In genomic region chr17:47831934-47832327, GRCh38 we compare ENCODE assay signal across 9 cellular contexts. TPM values are rescaled to one million over a fixed set of nuclear protein-coding genes. Genes with fewer than 3 reads are reported as not detected.
A peak's percentile ranks its signal among the peaks of the same experiment; 100 is the strongest.
DNase-seq lines count a peak whose midpoint lies in the region; ATAC-seq, FAIRE-seq and TF ChIP-seq lines count a peak whose summit lies in the region.
"Had no signal": no experiment of that assay in that cellular context is flagged by ENCODE, and none has a peak within 500 bp of the region (broad histone marks: within the 10 kb centered on the region; RNA-seq: fewer than 3 reads in every experiment).

No MANE protein-coding gene starts in this region.

- H3K9me2 ChIP-seq in OCI-LY1 (ENCODE audit: low read depth, low read length): no peaks in the 10 kb centered on the region

- H3K4me3 ChIP-seq in OCI-LY1 (ENCODE audit: low read depth, low read length, poor library complexity, severe bottlenecking): peak overlapping the region; percentile 93
- H3K4me3 ChIP-seq in H1 (ENCODE audit: extremely low read depth in 1 of 4, insufficient read depth in 2 of 4, low read depth in 3 of 4, low read length in 4 of 4): peak overlapping the region in 3 of 4 experiments; percentile 86 to 99 (median 98); a peak in 4 of 8 replicates

- H3K36me3 ChIP-seq in OCI-LY1 (ENCODE audit: insufficient read depth, low read length) (peaks cover 15% of the 10 kb centered on the region), H1 (ENCODE audit: control insufficient read depth in 2 of 4, insufficient read depth in 4 of 4, low read length in 3 of 4) (peaks cover 2 to 18% (median 12%) of the 10 kb centered on the region in 4 experiments; a peak in 7 of 8 replicates)

- H3K36me3 Mint-ChIP-seq in nephron (ENCODE audit: low read depth): peaks cover 16% of the 10 kb centered on the region

- no peak overlapping the region for H2BK20ac ChIP-seq in H1 (ENCODE audit: low read length)

- H4K20me1 ChIP-seq in OCI-LY1 (ENCODE audit: insufficient read depth, low read length) (no peaks in the 10 kb centered on the region), H1 (replicated peaks in 1 of 2; ENCODE audit: control insufficient read depth in 1 of 2, insufficient read depth in 2 of 2, low read length in 2 of 2) (no peaks in the 10 kb centered on the region)

- no peak overlapping the region for H2BK5ac ChIP-seq in H1 (ENCODE audit: low read depth, low read length)

- H2BK12ac ChIP-seq in H1 (ENCODE audit: low read depth, low read length): no peak overlapping the region

- H3K79me2 ChIP-seq in OCI-LY1 (ENCODE audit: insufficient read depth, low read length) (peaks cover 6% of the 10 kb centered on the region), H1 (ENCODE audit: control insufficient read depth in 1 of 2, insufficient read depth in 2 of 2, low read length in 2 of 2) (peaks cover 2 to 14% of the 10 kb centered on the region in 2 experiments)

- DNase-seq in GM12891 (ENCODE audit: insufficient read length, low spot score) (no peak), H1 (ENCODE audit: low read depth in 1 of 2, low spot score in 2 of 2) (no peak), NCI-H1436 (lab: John Stamatoyannopoulos, UW) (no peak), NCI-H748 (lab: John Stamatoyannopoulos, UW; ENCODE audit: unreplicated experiment) (no peak)

- no peak for TF ChIP-seq RAD21 in H1 (IDR thresholded peaks at IDR 0.05 in 1 of 2, conservative IDR thresholded peaks at IDR 0.05 in 1 of 2; ENCODE audit: low read depth in 2 of 2, low read length in 2 of 2)

- H2AFZ ChIP-seq in OCI-LY1 (ENCODE audit: low read length) (0 out of 2 replicates have a peak overlapping the region, but pooled peaks have one; percentile 52), H1 (ENCODE audit: low read length) (no peak overlapping the region)

- no peak overlapping the region for H2BK120ac ChIP-seq in H1 (replicated peaks; ENCODE audit: low read depth, low read length)

- no peaks in the 10 kb centered on the region for H3K9me3 ChIP-seq in OCI-LY1 (ENCODE audit: low read length)
- no peaks in the 10 kb centered on the region for H3K9me3 ChIP-seq in H1 (ENCODE audit: insufficient read depth in 2 of 2, low read depth in 1 of 2, low read length in 1 of 2)

- H3K4ac ChIP-seq in H1 (replicated peaks; ENCODE audit: insufficient read length, low read depth, low read length): no peak overlapping the region

- CTCF ChIA-PET in H1 (lab: Charles Lee; ENCODE audit: partially characterized antibody): interaction anchor here (1.0 to 3.0 kb wide), 8 partner anchors 9 to 114 kb away, joined by 3 to 21 read pairs (median 4); partner anchors contain the start of gene SCRN2

- WGBS in H1 (ENCODE audit: extremely low coverage in 1 of 2, insufficient coverage in 1 of 2, insufficient read length in 1 of 2, insufficient replicate concordance in 2 of 2, low coverage in 1 of 2, low lambda C conversion rate in 2 of 2, missing lambda C conversion rate in 1 of 2), 2 experiments: 22% methylated on average over 7 of the region's 7 CpGs; no CpG with 5 or more reads in 1 of the 2 experiments

- H4K5ac ChIP-seq in H1 (ENCODE audit: insufficient read length, low read depth, low read length): no peak overlapping the region

- H3K56ac ChIP-seq in H1 (replicated peaks; ENCODE audit: insufficient read length, low read depth, low read length): peak overlapping the region; percentile 1

- peaks cover 15% of the 10 kb centered on the region for H3K4me1 Mint-ChIP-seq in nephron

- H3K23me2 ChIP-seq in H1 (ENCODE audit: low read depth, low read length): peaks cover 3% of the 10 kb centered on the region; the same call in 1 of the 2 replicates

- H2AK5ac ChIP-seq in H1 (ENCODE audit: low read depth, low read length): no peak overlapping the region

- H3F3A ChIP-seq in OCI-LY1 (ENCODE audit: insufficient read depth, low read length): no peaks in the 10 kb centered on the region

- no peaks in the 10 kb centered on the region for H3K79me1 ChIP-seq in H1 (ENCODE audit: low read depth, low read length)

- no peak overlapping the region for H3K14ac ChIP-seq in H1 (ENCODE audit: insufficient read length)

- no peak overlapping the region for H4K8ac ChIP-seq in H1 (ENCODE audit: extremely low read depth, insufficient read depth, low read length)

- H3K18ac ChIP-seq in H1 (ENCODE audit: extremely low read depth, low read length): no peak overlapping the region

- TF ChIP-seq POLR2A in GM12891 (IDR thresholded peaks at IDR 0.05; ENCODE audit: low read depth, low read length): no peak
- TF ChIP-seq POLR2A in H1 (IDR thresholded peaks at IDR 0.05; ENCODE audit: control extremely low read depth in 1 of 2, low read depth in 2 of 2, low read length in 2 of 2): no peak; a peak in 1 of 3 replicates

- no peaks in the 10 kb centered on the region for H3K9me3 Mint-ChIP-seq in nephron

- TF ChIP-seq CTCF in OCI-LY1 (IDR thresholded peaks at IDR 0.05; ENCODE audit: low read length) (no peak), H1 (IDR thresholded peaks at IDR 0.05; ENCODE audit: control extremely low read depth in 1 of 3, insufficient read depth in 1 of 3, low read depth in 1 of 3, low read length in 3 of 3) (no peak), nephron (IDR thresholded peaks at IDR 0.05; ENCODE audit: unreplicated experiment in 3 of 3) (no peak)

- H3K27ac Mint-ChIP-seq in nephron: peak overlapping the region; percentile 52 to 92 (median 90)

- POLR2A ChIA-PET in H1 (lab: Charles Lee; ENCODE audit: partially characterized antibody): interaction anchor here (0.7 to 2.8 kb wide), 12 partner anchors 9 to 156 kb away, joined by 3 to 10 read pairs (median 4); partner anchors contain the start of genes OSBPL7, PRR15L, SCRN2 and SP2

- H2BK15ac ChIP-seq in H1 (ENCODE audit: low read length): no peak overlapping the region

- no peak overlapping the region for H3K23ac ChIP-seq in H1 (ENCODE audit: insufficient read length)

- FAIRE-seq in GM12891 (lab: Jason Lieb, UNC) (no peak), H1 (lab: Jason Lieb, UNC) (no peak)

- H3K9ac ChIP-seq in OCI-LY1 (ENCODE audit: low read length): peak overlapping the region; percentile 73
- no peak overlapping the region for H3K9ac ChIP-seq in H1 (replicated peaks in 1 of 4; ENCODE audit: extremely low read depth in 1 of 4, low read depth in 3 of 4, low read length in 3 of 4)

- H3K4me2 ChIP-seq in OCI-LY1 (ENCODE audit: low read length): peak overlapping the region; percentile 92
- peak overlapping the region; percentile 68 to 93 for H3K4me2 ChIP-seq in H1 (ENCODE audit: insufficient read depth in 1 of 2, low read depth in 2 of 2, low read length in 2 of 2)

- H3K4me1 ChIP-seq in OCI-LY1 (ENCODE audit: insufficient read depth, low read length, severe bottlenecking) (peaks cover 22% of the 10 kb centered on the region), H1 (replicated peaks in 1 of 4; ENCODE audit: control insufficient read depth in 3 of 4, insufficient read depth in 4 of 4, low read length in 3 of 4) (peaks cover 0 to 6% (median 2%) of the 10 kb centered on the region in 4 experiments; a peak in 4 of 7 replicates)

- no peaks in the 10 kb centered on the region for H3K27me3 Mint-ChIP-seq in nephron (ENCODE audit: low read depth)

- H3K27ac ChIP-seq in OCI-LY1 (ENCODE audit: low read depth, low read length, poor library complexity, severe bottlenecking) (no peak overlapping the region), H1 (ENCODE audit: low read depth, low read length) (no peak overlapping the region)

- H3K27me3 ChIP-seq in OCI-LY1 (ENCODE audit: insufficient read depth, low read length) (no peaks in the 10 kb centered on the region), H1 (replicated peaks in 1 of 4; ENCODE audit: control insufficient read depth in 3 of 4, extremely low read depth in 1 of 4, insufficient read depth in 3 of 4, low read length in 3 of 4) (no peaks in the 10 kb centered on the region)

- ATAC-seq in HG02852 (IDR thresholded peaks at IDR 0.05; ENCODE audit: unreplicated experiment) (no peak), HG03025 (IDR thresholded peaks at IDR 0.05; ENCODE audit: low FRiP score, unreplicated experiment) (no peak)

- H3K4me3 Mint-ChIP-seq in nephron: peak overlapping the region; percentile 90 to 93 (median 92)

- TF ChIP-seq EP300 in H1 (IDR thresholded peaks at IDR 0.05; ENCODE audit: borderline replicate concordance in 1 of 2, low read depth in 2 of 2, low read length in 2 of 2): no peak

- H4K91ac ChIP-seq in H1 (replicated peaks; ENCODE audit: insufficient read length, low read length): no peak overlapping the region

RNA-seq across cellular contexts. Expression of gene LRRC46, which starts 0.5 kb away (rescaled TPM):
- polyA plus RNA-seq in GM12891 (2012; ENCODE audit: low read depth, missing spikeins): 0.56 TPM
- 0.36 TPM in 1 of 2 replicates, not detected in the other for total RNA-seq in H1 (2021; fragmentation: NEBNext Ultra II Directional; extraction: Animal tissue kit (Norgen Biotek cat#: 25700))
- polyA plus RNA-seq in H1 (2011; rRNA removed): 0.16 and 0.18 TPM in 2 replicates
- polyA plus RNA-seq in H1 (2011; cell fraction: cytosol; rRNA removed): 0.25 TPM
- polyA plus RNA-seq in H1 (2011; cell fraction: nucleus; rRNA removed): 0.07 TPM
- 0.36 to 0.72 TPM (median 0.59 TPM) in 4 replicates for polyA plus RNA-seq in H1 (2012, experiment 1 of 2)
- 0.41 TPM for polyA plus RNA-seq in H1 (2012, experiment 2 of 2)
- 0.30 TPM for polyA plus RNA-seq in H1 (2013, experiment 1 of 2)
- polyA plus RNA-seq in H1 (2013, experiment 2 of 2): 0.26 TPM
- 0.17 and 0.25 TPM in 2 replicates for polyA minus RNA-seq in H1 (2011; rRNA and poly(A)+ RNA removed)
- polyA minus RNA-seq in H1 (2011; cell fraction: cytosol; rRNA and poly(A)+ RNA removed): not detected
- not detected for polyA minus RNA-seq in H1 (2011; cell fraction: nucleus; rRNA and poly(A)+ RNA removed)
- total RNA-seq: SK-MEL-5 had no signal

RNA-seq across cellular contexts. Expression of gene MRPL10, which starts 0.6 kb away (rescaled TPM):
- 40.8 TPM for polyA plus RNA-seq in GM12891 (2012; ENCODE audit: low read depth, missing spikeins)
- 83.0 and 85.3 TPM in 2 replicates for total RNA-seq in H1 (2021; fragmentation: NEBNext Ultra II Directional; extraction: Animal tissue kit (Norgen Biotek cat#: 25700))
- polyA plus RNA-seq in H1 (2011; rRNA removed): 213 and 214 TPM in 2 replicates
- polyA plus RNA-seq in H1 (2011; cell fraction: cytosol; rRNA removed): 161 TPM
- polyA plus RNA-seq in H1 (2011; cell fraction: nucleus; rRNA removed): 129 TPM
- 74.1 to 133 TPM (median 98.1 TPM) in 4 replicates for polyA plus RNA-seq in H1 (2012, experiment 1 of 2)
- polyA plus RNA-seq in H1 (2012, experiment 2 of 2): 86.2 TPM
- polyA plus RNA-seq in H1 (2013, experiment 1 of 2): 70.3 TPM
- 66.8 TPM for polyA plus RNA-seq in H1 (2013, experiment 2 of 2)
- 125 and 134 TPM in 2 replicates for polyA minus RNA-seq in H1 (2011; rRNA and poly(A)+ RNA removed)
- polyA minus RNA-seq in H1 (2011; cell fraction: cytosol; rRNA and poly(A)+ RNA removed): 61.9 TPM
- 71.9 TPM for polyA minus RNA-seq in H1 (2011; cell fraction: nucleus; rRNA and poly(A)+ RNA removed)

RNA-seq across cellular contexts. Expression of gene SCRN2, which starts 9.1 kb away (rescaled TPM):
- polyA plus RNA-seq in GM12891 (2012; ENCODE audit: low read depth, missing spikeins): 21.0 TPM
- total RNA-seq in H1 (2021; fragmentation: NEBNext Ultra II Directional; extraction: Animal tissue kit (Norgen Biotek cat#: 25700)): 24.4 and 27.4 TPM in 2 replicates
- 42.3 and 61.1 TPM in 2 replicates for polyA plus RNA-seq in H1 (2011; rRNA removed)
- polyA plus RNA-seq in H1 (2011; cell fraction: cytosol; rRNA removed): 63.9 TPM
- 211 TPM for polyA plus RNA-seq in H1 (2011; cell fraction: nucleus; rRNA removed)
- polyA plus RNA-seq in H1 (2012, experiment 1 of 2): 28.4 to 49.3 TPM (median 44.9 TPM) in 4 replicates
- 30.7 TPM for polyA plus RNA-seq in H1 (2012, experiment 2 of 2)
- polyA plus RNA-seq in H1 (2013, experiment 1 of 2): 26.1 TPM
- 23.3 TPM for polyA plus RNA-seq in H1 (2013, experiment 2 of 2)
- polyA minus RNA-seq in H1 (2011; rRNA and poly(A)+ RNA removed): 16.9 and 22.1 TPM in 2 replicates
- polyA minus RNA-seq in H1 (2011; cell fraction: cytosol; rRNA and poly(A)+ RNA removed): 18.7 TPM
- polyA minus RNA-seq in H1 (2011; cell fraction: nucleus; rRNA and poly(A)+ RNA removed): 50.1 TPM

RNA-seq across cellular contexts. Expression of gene OSBPL7, which starts 10.3 kb away (rescaled TPM):
- 8.6 TPM for polyA plus RNA-seq in GM12891 (2012; ENCODE audit: low read depth, missing spikeins)
- total RNA-seq in H1 (2021; fragmentation: NEBNext Ultra II Directional; extraction: Animal tissue kit (Norgen Biotek cat#: 25700)): 8.9 and 9.6 TPM in 2 replicates
- 7.2 and 10.0 TPM in 2 replicates for polyA plus RNA-seq in H1 (2011; rRNA removed)
- polyA plus RNA-seq in H1 (2011; cell fraction: cytosol; rRNA removed): 7.7 TPM
- polyA plus RNA-seq in H1 (2011; cell fraction: nucleus; rRNA removed): 67.7 TPM
- 5.0 to 11.6 TPM (median 9.2 TPM) in 4 replicates for polyA plus RNA-seq in H1 (2012, experiment 1 of 2)
- 3.7 TPM for polyA plus RNA-seq in H1 (2012, experiment 2 of 2)
- 4.4 TPM for polyA plus RNA-seq in H1 (2013, experiment 1 of 2)
- 3.6 TPM for polyA plus RNA-seq in H1 (2013, experiment 2 of 2)
- polyA minus RNA-seq in H1 (2011; rRNA and poly(A)+ RNA removed): 7.6 and 8.1 TPM in 2 replicates
- polyA minus RNA-seq in H1 (2011; cell fraction: cytosol; rRNA and poly(A)+ RNA removed): 7.0 TPM
- polyA minus RNA-seq in H1 (2011; cell fraction: nucleus; rRNA and poly(A)+ RNA removed): 13.4 TPM

RNA-seq across cellular contexts. Expression of gene SP6, which starts 19.0 kb away (rescaled TPM):
- polyA plus RNA-seq in GM12891 (2012; ENCODE audit: low read depth, missing spikeins): 0.09 TPM
- 1.5 and 1.6 TPM in 2 replicates for total RNA-seq in H1 (2021; fragmentation: NEBNext Ultra II Directional; extraction: Animal tissue kit (Norgen Biotek cat#: 25700))
- 1.2 and 1.5 TPM in 2 replicates for polyA plus RNA-seq in H1 (2011; rRNA removed)
- 1.3 TPM for polyA plus RNA-seq in H1 (2011; cell fraction: cytosol; rRNA removed)
- 1.8 TPM for polyA plus RNA-seq in H1 (2011; cell fraction: nucleus; rRNA removed)
- 1.0 to 2.1 TPM (median 1.8 TPM) in 4 replicates for polyA plus RNA-seq in H1 (2012, experiment 1 of 2)
- polyA plus RNA-seq in H1 (2012, experiment 2 of 2): 1.7 TPM
- 0.73 TPM for polyA plus RNA-seq in H1 (2013, experiment 1 of 2)
- polyA plus RNA-seq in H1 (2013, experiment 2 of 2): 0.63 TPM
- 0.78 and 0.82 TPM in 2 replicates for polyA minus RNA-seq in H1 (2011; rRNA and poly(A)+ RNA removed)
- 1.8 TPM for polyA minus RNA-seq in H1 (2011; cell fraction: cytosol; rRNA and poly(A)+ RNA removed)
- 2.8 TPM for polyA minus RNA-seq in H1 (2011; cell fraction: nucleus; rRNA and poly(A)+ RNA removed)
